In the genomic region with DNA sequence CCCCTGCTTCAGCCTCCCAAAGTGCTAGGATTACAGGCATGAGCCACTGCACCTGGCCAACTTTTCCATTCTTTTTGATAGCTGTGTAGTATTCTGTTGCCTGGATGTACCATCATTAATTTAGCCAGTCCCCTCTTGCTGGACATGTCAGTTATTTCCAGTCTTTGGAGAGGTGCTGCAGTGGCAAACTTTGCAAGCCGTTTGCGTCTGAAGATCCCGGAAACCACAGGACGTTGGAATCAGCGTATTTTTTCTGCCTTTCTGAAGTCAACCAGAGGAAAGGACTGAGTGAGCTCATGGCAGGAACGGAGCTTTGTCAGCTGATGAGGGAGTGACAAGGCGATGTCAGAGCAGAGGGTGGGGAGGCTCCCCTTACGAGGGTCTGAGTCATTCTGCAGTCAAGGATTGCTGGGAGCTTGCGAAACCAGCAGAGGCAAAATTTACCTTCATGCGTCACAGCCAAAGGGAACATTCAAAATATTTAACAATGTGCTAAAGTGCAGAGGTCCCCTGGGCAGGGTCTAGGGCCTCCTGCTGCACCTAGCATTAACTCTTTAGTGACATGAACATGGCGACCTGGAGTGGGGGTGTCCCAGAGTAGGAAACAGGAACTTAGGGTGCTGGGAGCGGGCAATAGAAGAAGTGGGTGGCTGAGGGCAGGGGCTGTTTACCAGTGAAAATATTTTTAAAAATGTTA, we compare ENCODE assay signal across 1 cellular context.
A peak's percentile ranks its signal among the peaks of the same experiment; 100 is the strongest.
TF ChIP-seq lines count a peak whose summit lies in the region.

No MANE protein-coding gene starts in this region.

TF ChIP-seq in HepG2, 621 proteins besides CTCF, POLR2A, EP300 and RAD21 (continued from another document and continues in another):
- no peak for TF ChIP-seq PTBP1 (IDR thresholded peaks at IDR 0.05; ENCODE audit: low read depth, low read length, poor library complexity, severe bottlenecking)
- TF ChIP-seq, protein P1, sequence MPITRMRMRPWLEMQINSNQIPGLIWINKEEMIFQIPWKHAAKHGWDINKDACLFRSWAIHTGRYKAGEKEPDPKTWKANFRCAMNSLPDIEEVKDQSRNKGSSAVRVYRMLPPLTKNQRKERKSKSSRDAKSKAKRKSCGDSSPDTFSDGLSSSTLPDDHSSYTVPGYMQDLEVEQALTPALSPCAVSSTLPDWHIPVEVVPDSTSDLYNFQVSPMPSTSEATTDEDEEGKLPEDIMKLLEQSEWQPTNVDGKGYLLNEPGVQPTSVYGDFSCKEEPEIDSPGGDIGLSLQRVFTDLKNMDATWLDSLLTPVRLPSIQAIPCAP (CRISPR knock-in tag; IDR thresholded peaks at IDR 0.05; ENCODE audit: low read depth), result no peak
- TF ChIP-seq, protein P2, sequence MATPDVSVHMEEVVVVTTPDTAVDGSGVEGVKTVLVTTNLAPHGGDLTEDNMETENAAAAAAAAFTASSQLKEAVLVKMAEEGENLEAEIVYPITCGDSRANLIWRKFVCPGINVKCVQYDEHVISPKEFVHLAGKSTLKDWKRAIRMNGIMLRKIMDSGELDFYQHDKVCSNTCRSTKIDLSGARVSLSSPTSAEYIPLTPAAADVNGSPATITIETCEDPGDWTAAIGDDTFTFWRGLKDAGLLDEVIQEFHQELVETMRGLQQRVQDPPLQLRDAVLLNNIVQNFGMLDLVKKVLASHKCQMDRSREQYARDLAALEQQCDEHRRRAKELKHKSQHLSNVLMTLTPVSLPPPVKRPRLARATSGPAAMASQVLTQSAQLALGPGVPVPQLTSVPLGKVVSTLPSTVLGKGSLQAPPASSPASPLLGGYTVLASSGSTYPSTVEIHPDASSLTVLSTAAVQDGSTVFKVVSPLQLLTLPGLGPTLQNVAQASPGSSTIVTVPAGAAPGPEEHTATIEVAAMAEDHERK (CRISPR knock-in tag; IDR thresholded peaks at IDR 0.05; ENCODE audit: low read depth), result no peak
- TF ChIP-seq, protein P3, sequence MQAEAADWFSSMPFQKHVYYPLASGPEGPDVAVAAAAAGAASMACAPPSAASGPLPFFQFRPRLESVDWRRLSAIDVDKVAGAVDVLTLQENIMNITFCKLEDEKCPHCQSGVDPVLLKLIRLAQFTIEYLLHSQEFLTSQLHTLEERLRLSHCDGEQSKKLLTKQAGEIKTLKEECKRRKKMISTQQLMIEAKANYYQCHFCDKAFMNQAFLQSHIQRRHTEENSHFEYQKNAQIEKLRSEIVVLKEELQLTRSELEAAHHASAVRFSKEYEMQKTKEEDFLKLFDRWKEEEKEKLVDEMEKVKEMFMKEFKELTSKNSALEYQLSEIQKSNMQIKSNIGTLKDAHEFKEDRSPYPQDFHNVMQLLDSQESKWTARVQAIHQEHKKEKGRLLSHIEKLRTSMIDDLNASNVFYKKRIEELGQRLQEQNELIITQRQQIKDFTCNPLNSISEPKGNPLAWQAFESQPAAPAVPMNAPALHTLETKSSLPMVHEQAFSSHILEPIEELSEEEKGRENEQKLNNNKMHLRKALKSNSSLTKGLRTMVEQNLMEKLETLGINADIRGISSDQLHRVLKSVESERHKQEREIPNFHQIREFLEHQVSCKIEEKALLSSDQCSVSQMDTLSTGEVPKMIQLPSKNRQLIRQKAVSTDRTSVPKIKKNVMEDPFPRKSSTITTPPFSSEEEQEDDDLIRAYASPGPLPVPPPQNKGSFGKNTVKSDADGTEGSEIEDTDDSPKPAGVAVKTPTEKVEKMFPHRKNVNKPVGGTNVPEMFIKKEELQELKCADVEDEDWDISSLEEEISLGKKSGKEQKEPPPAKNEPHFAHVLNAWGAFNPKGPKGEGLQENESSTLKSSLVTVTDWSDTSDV (CRISPR knock-in tag; IDR thresholded peaks at IDR 0.05), result no peak
- TF ChIP-seq, protein P4, sequence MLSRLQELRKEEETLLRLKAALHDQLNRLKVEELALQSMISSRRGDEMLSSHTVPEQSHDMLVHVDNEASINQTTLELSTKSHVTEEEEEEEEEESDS (CRISPR knock-in tag; IDR thresholded peaks at IDR 0.05; ENCODE audit: borderline replicate concordance), result no peak
- TF ChIP-seq GABPA (IDR thresholded peaks at IDR 0.05; ENCODE audit: low read depth, low read length), result no peak
- TF ChIP-seq GABPA (CRISPR knock-in tag; IDR thresholded peaks at IDR 0.05; ENCODE audit: low read depth), result peak; percentile 53; the same call in 1 of the 2 replicates
- no peak for TF ChIP-seq ZNF44 (CRISPR knock-in tag; IDR thresholded peaks at IDR 0.05)
- no peak for TF ChIP-seq ZNF572 (CRISPR knock-in tag; IDR thresholded peaks at IDR 0.05)
- no peak for TF ChIP-seq MAFG (CRISPR knock-in tag; IDR thresholded peaks at IDR 0.05)
- no peak for TF ChIP-seq CBX2 (IDR thresholded peaks at IDR 0.05; ENCODE audit: low read depth, low read length)
- no peak for TF ChIP-seq CBX2 (CRISPR knock-in tag; IDR thresholded peaks at IDR 0.05; ENCODE audit: low read depth)
- TF ChIP-seq ZNF367 (CRISPR knock-in tag; IDR thresholded peaks at IDR 0.05; ENCODE audit: borderline replicate concordance), result no peak
- TF ChIP-seq, protein P5, sequence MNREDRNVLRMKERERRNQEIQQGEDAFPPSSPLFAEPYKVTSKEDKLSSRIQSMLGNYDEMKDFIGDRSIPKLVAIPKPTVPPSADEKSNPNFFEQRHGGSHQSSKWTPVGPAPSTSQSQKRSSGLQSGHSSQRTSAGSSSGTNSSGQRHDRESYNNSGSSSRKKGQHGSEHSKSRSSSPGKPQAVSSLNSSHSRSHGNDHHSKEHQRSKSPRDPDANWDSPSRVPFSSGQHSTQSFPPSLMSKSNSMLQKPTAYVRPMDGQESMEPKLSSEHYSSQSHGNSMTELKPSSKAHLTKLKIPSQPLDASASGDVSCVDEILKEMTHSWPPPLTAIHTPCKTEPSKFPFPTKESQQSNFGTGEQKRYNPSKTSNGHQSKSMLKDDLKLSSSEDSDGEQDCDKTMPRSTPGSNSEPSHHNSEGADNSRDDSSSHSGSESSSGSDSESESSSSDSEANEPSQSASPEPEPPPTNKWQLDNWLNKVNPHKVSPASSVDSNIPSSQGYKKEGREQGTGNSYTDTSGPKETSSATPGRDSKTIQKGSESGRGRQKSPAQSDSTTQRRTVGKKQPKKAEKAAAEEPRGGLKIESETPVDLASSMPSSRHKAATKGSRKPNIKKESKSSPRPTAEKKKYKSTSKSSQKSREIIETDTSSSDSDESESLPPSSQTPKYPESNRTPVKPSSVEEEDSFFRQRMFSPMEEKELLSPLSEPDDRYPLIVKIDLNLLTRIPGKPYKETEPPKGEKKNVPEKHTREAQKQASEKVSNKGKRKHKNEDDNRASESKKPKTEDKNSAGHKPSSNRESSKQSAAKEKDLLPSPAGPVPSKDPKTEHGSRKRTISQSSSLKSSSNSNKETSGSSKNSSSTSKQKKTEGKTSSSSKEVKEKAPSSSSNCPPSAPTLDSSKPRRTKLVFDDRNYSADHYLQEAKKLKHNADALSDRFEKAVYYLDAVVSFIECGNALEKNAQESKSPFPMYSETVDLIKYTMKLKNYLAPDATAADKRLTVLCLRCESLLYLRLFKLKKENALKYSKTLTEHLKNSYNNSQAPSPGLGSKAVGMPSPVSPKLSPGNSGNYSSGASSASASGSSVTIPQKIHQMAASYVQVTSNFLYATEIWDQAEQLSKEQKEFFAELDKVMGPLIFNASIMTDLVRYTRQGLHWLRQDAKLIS (CRISPR knock-in tag; IDR thresholded peaks at IDR 0.05), result no peak
- TF ChIP-seq, protein P6, sequence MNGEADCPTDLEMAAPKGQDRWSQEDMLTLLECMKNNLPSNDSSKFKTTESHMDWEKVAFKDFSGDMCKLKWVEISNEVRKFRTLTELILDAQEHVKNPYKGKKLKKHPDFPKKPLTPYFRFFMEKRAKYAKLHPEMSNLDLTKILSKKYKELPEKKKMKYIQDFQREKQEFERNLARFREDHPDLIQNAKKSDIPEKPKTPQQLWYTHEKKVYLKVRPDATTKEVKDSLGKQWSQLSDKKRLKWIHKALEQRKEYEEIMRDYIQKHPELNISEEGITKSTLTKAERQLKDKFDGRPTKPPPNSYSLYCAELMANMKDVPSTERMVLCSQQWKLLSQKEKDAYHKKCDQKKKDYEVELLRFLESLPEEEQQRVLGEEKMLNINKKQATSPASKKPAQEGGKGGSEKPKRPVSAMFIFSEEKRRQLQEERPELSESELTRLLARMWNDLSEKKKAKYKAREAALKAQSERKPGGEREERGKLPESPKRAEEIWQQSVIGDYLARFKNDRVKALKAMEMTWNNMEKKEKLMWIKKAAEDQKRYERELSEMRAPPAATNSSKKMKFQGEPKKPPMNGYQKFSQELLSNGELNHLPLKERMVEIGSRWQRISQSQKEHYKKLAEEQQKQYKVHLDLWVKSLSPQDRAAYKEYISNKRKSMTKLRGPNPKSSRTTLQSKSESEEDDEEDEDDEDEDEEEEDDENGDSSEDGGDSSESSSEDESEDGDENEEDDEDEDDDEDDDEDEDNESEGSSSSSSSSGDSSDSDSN (CRISPR knock-in tag; IDR thresholded peaks at IDR 0.05), result peak; percentile 38; the same call in 1 of the 2 replicates
- TF ChIP-seq ZEB1 (IDR thresholded peaks at IDR 0.05; ENCODE audit: insufficient replicate concordance, low read depth), result peak; percentile 84
- TF ChIP-seq ZNF234 (CRISPR knock-in tag; conservative IDR thresholded peaks at IDR 0.05), result no peak
- peak; percentile 70; the same call in 1 of the 2 replicates for TF ChIP-seq NCOR1 (IDR thresholded peaks at IDR 0.05; ENCODE audit: borderline replicate concordance, low read length)
- no peak for TF ChIP-seq GTF2F1 (IDR thresholded peaks at IDR 0.05; ENCODE audit: low read length)
- TF ChIP-seq, protein P7, sequence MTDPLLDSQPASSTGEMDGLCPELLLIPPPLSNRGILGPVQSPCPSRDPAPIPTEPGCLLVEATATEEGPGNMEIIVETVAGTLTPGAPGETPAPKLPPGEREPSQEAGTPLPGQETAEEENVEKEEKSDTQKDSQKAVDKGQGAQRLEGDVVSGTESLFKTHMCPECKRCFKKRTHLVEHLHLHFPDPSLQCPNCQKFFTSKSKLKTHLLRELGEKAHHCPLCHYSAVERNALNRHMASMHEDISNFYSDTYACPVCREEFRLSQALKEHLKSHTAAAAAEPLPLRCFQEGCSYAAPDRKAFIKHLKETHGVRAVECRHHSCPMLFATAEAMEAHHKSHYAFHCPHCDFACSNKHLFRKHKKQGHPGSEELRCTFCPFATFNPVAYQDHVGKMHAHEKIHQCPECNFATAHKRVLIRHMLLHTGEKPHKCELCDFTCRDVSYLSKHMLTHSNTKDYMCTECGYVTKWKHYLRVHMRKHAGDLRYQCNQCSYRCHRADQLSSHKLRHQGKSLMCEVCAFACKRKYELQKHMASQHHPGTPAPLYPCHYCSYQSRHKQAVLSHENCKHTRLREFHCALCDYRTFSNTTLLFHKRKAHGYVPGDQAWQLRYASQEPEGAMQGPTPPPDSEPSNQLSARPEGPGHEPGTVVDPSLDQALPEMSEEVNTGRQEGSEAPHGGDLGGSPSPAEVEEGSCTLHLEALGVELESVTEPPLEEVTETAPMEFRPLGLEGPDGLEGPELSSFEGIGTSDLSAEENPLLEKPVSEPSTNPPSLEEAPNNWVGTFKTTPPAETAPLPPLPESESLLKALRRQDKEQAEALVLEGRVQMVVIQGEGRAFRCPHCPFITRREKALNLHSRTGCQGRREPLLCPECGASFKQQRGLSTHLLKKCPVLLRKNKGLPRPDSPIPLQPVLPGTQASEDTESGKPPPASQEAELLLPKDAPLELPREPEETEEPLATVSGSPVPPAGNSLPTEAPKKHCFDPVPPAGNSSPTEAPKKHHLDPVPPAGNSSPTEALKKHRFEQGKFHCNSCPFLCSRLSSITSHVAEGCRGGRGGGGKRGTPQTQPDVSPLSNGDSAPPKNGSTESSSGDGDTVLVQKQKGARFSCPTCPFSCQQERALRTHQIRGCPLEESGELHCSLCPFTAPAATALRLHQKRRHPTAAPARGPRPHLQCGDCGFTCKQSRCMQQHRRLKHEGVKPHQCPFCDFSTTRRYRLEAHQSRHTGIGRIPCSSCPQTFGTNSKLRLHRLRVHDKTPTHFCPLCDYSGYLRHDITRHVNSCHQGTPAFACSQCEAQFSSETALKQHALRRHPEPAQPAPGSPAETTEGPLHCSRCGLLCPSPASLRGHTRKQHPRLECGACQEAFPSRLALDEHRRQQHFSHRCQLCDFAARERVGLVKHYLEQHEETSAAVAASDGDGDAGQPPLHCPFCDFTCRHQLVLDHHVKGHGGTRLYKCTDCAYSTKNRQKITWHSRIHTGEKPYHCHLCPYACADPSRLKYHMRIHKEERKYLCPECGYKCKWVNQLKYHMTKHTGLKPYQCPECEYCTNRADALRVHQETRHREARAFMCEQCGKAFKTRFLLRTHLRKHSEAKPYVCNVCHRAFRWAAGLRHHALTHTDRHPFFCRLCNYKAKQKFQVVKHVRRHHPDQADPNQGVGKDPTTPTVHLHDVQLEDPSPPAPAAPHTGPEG (CRISPR knock-in tag; IDR thresholded peaks at IDR 0.05), result no peak; the same call in 1 of the 2 replicates
- TF ChIP-seq SMAD9 (CRISPR knock-in tag; IDR thresholded peaks at IDR 0.05), result no peak
- no peak for TF ChIP-seq ELF4 (CRISPR knock-in tag; IDR thresholded peaks at IDR 0.05; ENCODE audit: borderline replicate concordance)
- no peak for TF ChIP-seq ZNF724P (CRISPR knock-in tag; IDR thresholded peaks at IDR 0.05; ENCODE audit: borderline replicate concordance)
- no peak for TF ChIP-seq ZNF484 (CRISPR knock-in tag; IDR thresholded peaks at IDR 0.05; ENCODE audit: borderline replicate concordance, low read depth)
- no peak for TF ChIP-seq ZNF333 (CRISPR knock-in tag; IDR thresholded peaks at IDR 0.05; ENCODE audit: borderline replicate concordance)
- TF ChIP-seq FOXA1 (IDR thresholded peaks at IDR 0.05), result no peak
- TF ChIP-seq FOXA1 (CRISPR knock-in tag; IDR thresholded peaks at IDR 0.05), result peak; percentile 69; the same call in 1 of the 2 replicates
- peak in 1 of 2 experiments; percentile 44; a peak in 3 of 4 replicates for TF ChIP-seq MAFK (conservative IDR thresholded peaks at IDR 0.05 in 1 of 2, IDR thresholded peaks at IDR 0.05 in 1 of 2; ENCODE audit: low read length in 2 of 2)
- peak; percentile 98 for TF ChIP-seq HNF4G (IDR thresholded peaks at IDR 0.05; ENCODE audit: borderline replicate concordance, low read depth, low read length)
- peak; percentile 61; the same call in 1 of the 2 replicates for TF ChIP-seq HNF4G (CRISPR knock-in tag; IDR thresholded peaks at IDR 0.05; ENCODE audit: borderline replicate concordance, low read depth)
- TF ChIP-seq, protein P8, sequence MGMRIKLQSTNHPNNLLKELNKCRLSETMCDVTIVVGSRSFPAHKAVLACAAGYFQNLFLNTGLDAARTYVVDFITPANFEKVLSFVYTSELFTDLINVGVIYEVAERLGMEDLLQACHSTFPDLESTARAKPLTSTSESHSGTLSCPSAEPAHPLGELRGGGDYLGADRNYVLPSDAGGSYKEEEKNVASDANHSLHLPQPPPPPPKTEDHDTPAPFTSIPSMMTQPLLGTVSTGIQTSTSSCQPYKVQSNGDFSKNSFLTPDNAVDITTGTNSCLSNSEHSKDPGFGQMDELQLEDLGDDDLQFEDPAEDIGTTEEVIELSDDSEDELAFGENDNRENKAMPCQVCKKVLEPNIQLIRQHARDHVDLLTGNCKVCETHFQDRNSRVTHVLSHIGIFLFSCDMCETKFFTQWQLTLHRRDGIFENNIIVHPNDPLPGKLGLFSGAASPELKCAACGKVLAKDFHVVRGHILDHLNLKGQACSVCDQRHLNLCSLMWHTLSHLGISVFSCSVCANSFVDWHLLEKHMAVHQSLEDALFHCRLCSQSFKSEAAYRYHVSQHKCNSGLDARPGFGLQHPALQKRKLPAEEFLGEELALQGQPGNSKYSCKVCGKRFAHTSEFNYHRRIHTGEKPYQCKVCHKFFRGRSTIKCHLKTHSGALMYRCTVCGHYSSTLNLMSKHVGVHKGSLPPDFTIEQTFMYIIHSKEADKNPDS (CRISPR knock-in tag; IDR thresholded peaks at IDR 0.05), result no peak
- no peak for TF ChIP-seq U2AF2 (IDR thresholded peaks at IDR 0.05; ENCODE audit: low read depth, low read length)
- no peak for TF ChIP-seq IKZF4 (CRISPR knock-in tag; IDR thresholded peaks at IDR 0.05; ENCODE audit: borderline replicate concordance, low read depth, not compliant biosample characterization)
- no peak for TF ChIP-seq TOE1 (CRISPR knock-in tag; IDR thresholded peaks at IDR 0.05)
- peak; percentile 93 for TF ChIP-seq IRF2 (CRISPR knock-in tag; IDR thresholded peaks at IDR 0.05)
